ENCODE assay signal across 8 cellular contexts in genomic region chr11:6904804-6905203, GRCh38. TPM values are rescaled to one million over a fixed set of nuclear protein-coding genes. Genes with fewer than 3 reads are reported as not detected.
"Had no signal": no experiment of that assay in that cellular context is flagged by ENCODE, and none has a peak within 500 bp of the region (broad histone marks: within the 10 kb centered on the region; RNA-seq: fewer than 3 reads in every experiment).

No MANE protein-coding gene starts in this region.

RNA-seq across cellular contexts. Expression of gene OR2D2, which starts 12.5 kb away (rescaled TPM):
- total RNA-seq: M059J, PC-9, Right ventricle myocardium inferior, SJCRH30, SK-MEL-5 had no signal

RNA-seq across cellular contexts. Expression of gene OR2D3, which starts 16.0 kb away (rescaled TPM):
- total RNA-seq: M059J, NCI-H460, OCI-LY7, PC-9, Right ventricle myocardium inferior, RPMI7951, SJCRH30, SK-MEL-5 had no signal

RNA-seq across cellular contexts. Expression of gene ZNF215, which starts 21.4 kb away (rescaled TPM):
- total RNA-seq: SJCRH30 had no signal

RNA-seq across cellular contexts. Expression of gene OR10A4, which starts 28.4 kb away (rescaled TPM):
- total RNA-seq: M059J, NCI-H460, OCI-LY7, PC-9, Right ventricle myocardium inferior, RPMI7951, SJCRH30, SK-MEL-5 had no signal

RNA-seq across cellular contexts. Expression of gene OR10A2, which starts 41.9 kb away (rescaled TPM):
- total RNA-seq: M059J, NCI-H460, OCI-LY7, PC-9, Right ventricle myocardium inferior, RPMI7951, SJCRH30, SK-MEL-5 had no signal
